8 cellular contexts compared by ENCODE assay signal in the genomic region with DNA sequence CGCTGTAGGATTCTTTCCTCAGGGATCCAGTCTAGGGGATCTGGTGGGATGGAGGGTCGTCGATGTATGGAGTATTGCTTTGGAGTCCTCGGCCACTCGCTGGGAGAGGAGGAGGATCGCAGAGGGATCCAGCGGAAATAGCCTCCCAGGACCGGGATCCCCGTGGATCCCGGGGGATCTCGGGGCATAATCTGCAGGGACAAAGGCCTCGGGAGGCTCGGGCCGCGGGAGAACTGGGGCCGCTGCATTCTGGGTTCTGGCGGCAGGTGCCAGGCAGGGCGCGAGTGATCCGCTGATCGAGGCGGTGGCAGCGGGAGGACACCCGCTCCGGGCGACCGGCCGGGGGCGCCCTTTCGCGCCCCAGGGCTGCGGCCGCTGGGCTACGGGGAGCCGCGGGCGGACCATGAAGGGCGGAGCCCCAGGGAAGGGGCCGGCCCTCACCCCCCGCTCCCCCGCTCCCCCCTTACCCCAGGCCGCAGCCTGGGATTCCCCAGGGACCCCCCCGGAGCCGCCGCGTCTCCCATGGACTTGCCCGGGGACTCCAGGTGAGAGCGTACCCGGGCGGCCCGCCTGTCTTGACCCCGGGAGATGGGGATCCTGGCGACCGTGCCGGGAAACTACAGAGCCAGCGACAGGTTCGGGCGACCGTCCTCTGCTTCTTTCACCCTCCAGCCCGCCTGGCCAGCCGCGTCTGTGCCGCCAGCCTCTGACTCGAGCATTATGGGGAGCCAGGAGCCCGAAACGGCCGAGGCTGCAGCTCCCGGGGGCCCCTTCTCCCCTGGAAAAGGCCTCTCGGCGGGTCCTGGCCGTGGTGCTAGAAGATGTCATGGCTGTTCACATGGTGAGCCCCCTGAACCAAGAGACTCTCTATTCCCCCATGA. TPM values are rescaled to one million over a fixed set of nuclear protein-coding genes. Genes with fewer than 3 reads are reported as not detected.
DNase-seq lines count a peak whose midpoint lies in the region; ATAC-seq and TF ChIP-seq lines count a peak whose summit lies in the region.

No MANE protein-coding gene starts in this region.

- no peak overlapping the region for H4K5ac ChIP-seq in mesendoderm (ENCODE audit: low read length)

- H2BK15ac ChIP-seq in mesendoderm (replicated peaks; ENCODE audit: low read depth): no peak overlapping the region

- H2AK5ac ChIP-seq in mesendoderm (ENCODE audit: low read length): no peak overlapping the region

- no CpG with 5 or more reads among the region's 71 CpGs for WGBS in mesendoderm (ENCODE audit: extremely low coverage, insufficient coverage, low lambda C conversion rate)

- H3K9ac ChIP-seq in mesendoderm (ENCODE audit: low read length): peak overlapping the region; percentile 83

- no peaks in the 10 kb centered on the region for H3K9me3 Mint-ChIP-seq in activated CD8-positive, alpha-beta T cell treated with anti-CD3 and anti-CD28 coated beads, Interleukin-2, amount 10 ng/mL, durations not matched to agents 7 days and 5 days (ENCODE audit: insufficient read depth)

- H3K4me3 Mint-ChIP-seq in activated CD8-positive, alpha-beta T cell treated with anti-CD3 and anti-CD28 coated beads, Interleukin-2, amount 10 ng/mL, durations not matched to agents 7 days and 5 days: peak overlapping the region; percentile 91

- H3K4ac ChIP-seq in mesendoderm (ENCODE audit: low read depth, low read length): peak overlapping the region; percentile 25

- peaks cover 46% of the 10 kb centered on the region for H3K4me1 Mint-ChIP-seq in activated CD8-positive, alpha-beta T cell treated with anti-CD3 and anti-CD28 coated beads, Interleukin-2, amount 10 ng/mL, durations not matched to agents 7 days and 5 days (ENCODE audit: low read depth)

- H3K56ac ChIP-seq in mesendoderm (ENCODE audit: low read length): peak overlapping the region; percentile 88

- TF ChIP-seq CTCF in AG04450 (IDR thresholded peaks at IDR 0.05; ENCODE audit: low read depth, low read length): peak; percentile 56

- H3K27me3 ChIP-seq in AG04450 (ENCODE audit: control insufficient read depth, insufficient read depth, low read length) (no peaks in the 10 kb centered on the region), mesendoderm (ENCODE audit: insufficient read depth, low read length, poor library complexity) (no peaks in the 10 kb centered on the region)
- H3K27me3 ChIP-seq in effector memory CD4-positive, alpha-beta T cell (replicated peaks; ENCODE audit: control insufficient read depth, insufficient read depth, low read length, poor library complexity, severe bottlenecking): no peaks in the 10 kb centered on the region

- H3K27ac ChIP-seq in AG04450 (ENCODE audit: low read depth, low read length) (peak overlapping the region; percentile 89), mesendoderm (ENCODE audit: low read depth, low read length) (peak overlapping the region; percentile 18)
- H3K27ac ChIP-seq in effector memory CD4-positive, alpha-beta T cell (ENCODE audit: insufficient read depth, low read length, poor library complexity, severe bottlenecking): peak overlapping the region; percentile 91

- H2BK120ac ChIP-seq in mesendoderm (ENCODE audit: low read depth, low read length): no peak overlapping the region

- H4K8ac ChIP-seq in mesendoderm (ENCODE audit: low read depth, low read length): peak overlapping the region; percentile 57

- peaks cover 42% of the 10 kb centered on the region for H3K36me3 Mint-ChIP-seq in activated CD8-positive, alpha-beta T cell treated with anti-CD3 and anti-CD28 coated beads, Interleukin-2, amount 10 ng/mL, durations not matched to agents 7 days and 5 days (ENCODE audit: low read depth)

- H3K27ac Mint-ChIP-seq in activated CD8-positive, alpha-beta T cell treated with anti-CD3 and anti-CD28 coated beads, Interleukin-2, amount 10 ng/mL, durations not matched to agents 7 days and 5 days: peak overlapping the region; percentile 95

- H3K4me3 ChIP-seq in AG04450 (ENCODE audit: low read depth, low read length) (peak overlapping the region; percentile 87), mesendoderm (ENCODE audit: low read length) (peak overlapping the region; percentile 61)
- H3K4me3 ChIP-seq in effector memory CD4-positive, alpha-beta T cell (ENCODE audit: insufficient read depth, low read depth, low read length, poor library complexity, severe bottlenecking): peak overlapping the region; percentile 97

- no peak for DNase-seq in AG04450 (ENCODE audit: low read depth, low spot score)
- peak; percentile 85 for DNase-seq in NCI-H69 (lab: John Stamatoyannopoulos, UW)
- DNase-seq in activated CD8-positive, alpha-beta T cell treated with anti-CD3 and anti-CD28 coated beads, Interleukin-2, amount 10 ng/mL, durations not matched to agents 7 days and 5 days: peak; percentile 85
- DNase-seq in effector memory CD4-positive, alpha-beta T cell: peak; percentile 72 to 82 (median 77)
- peak; percentile 62 for DNase-seq in mesendoderm
- peak; percentile 75 for DNase-seq in stimulated activated CD8-positive, alpha-beta memory T cell treated with anti-CD3 and anti-CD28 coated beads, Interleukin-15, amount 100 ng/mL, for 48 hours (ENCODE audit: low read depth in 2 of 2)

- peak overlapping the region; percentile 83 for H3K4me2 ChIP-seq in mesendoderm (ENCODE audit: low read length)

- peaks cover 9% of the 10 kb centered on the region for H3K4me1 ChIP-seq in effector memory CD4-positive, alpha-beta T cell (ENCODE audit: control insufficient read depth, insufficient read depth, low read length, poor library complexity, severe bottlenecking)
- peaks cover 2% of the 10 kb centered on the region for H3K4me1 ChIP-seq in mesendoderm (ENCODE audit: control insufficient read depth, low read depth, low read length)

- CTCF ChIA-PET in AG04450 (lab: Charles Lee): interaction anchor here (0.6 to 1.4 kb wide), 6 partner anchors 42 to 492 kb away, joined by 3 to 8 read pairs (median 4); a partner anchor contains a TSS
- CTCF ChIA-PET in activated CD8-positive, alpha-beta T cell treated with anti-CD3 and anti-CD28 coated beads, Interleukin-2, amount 10 ng/mL, durations not matched to agents 7 days and 5 days (lab: Charles Lee): interaction anchor here (0.7 to 4.5 kb wide), 14 partner anchors 9 to 222 kb away, joined by 3 to 36 read pairs (median 6); a partner anchor contains a TSS

- H3K79me1 ChIP-seq in mesendoderm (ENCODE audit: low read length): no peaks in the 10 kb centered on the region

- H2BK5ac ChIP-seq in mesendoderm (ENCODE audit: low read length): no peak overlapping the region

- H3K79me2 ChIP-seq in mesendoderm (ENCODE audit: control insufficient read depth, insufficient read depth, low read length): no peaks in the 10 kb centered on the region

- H3K9me3 ChIP-seq in AG04450 (ENCODE audit: control insufficient read depth, insufficient read depth, low read length): no peaks in the 10 kb centered on the region; the same call in 1 of the 2 replicates
- H3K9me3 ChIP-seq in effector memory CD4-positive, alpha-beta T cell (ENCODE audit: control insufficient read depth, low read length): no peaks in the 10 kb centered on the region

- peaks cover 39% of the 10 kb centered on the region for H3K36me3 ChIP-seq in effector memory CD4-positive, alpha-beta T cell (ENCODE audit: control insufficient read depth, insufficient read depth, low read length)
- H3K36me3 ChIP-seq in mesendoderm (ENCODE audit: control insufficient read depth, insufficient read depth, low read length): no peaks in the 10 kb centered on the region

- H3K27me3 Mint-ChIP-seq in activated CD8-positive, alpha-beta T cell treated with anti-CD3 and anti-CD28 coated beads, Interleukin-2, amount 10 ng/mL, durations not matched to agents 7 days and 5 days (ENCODE audit: low read depth): no peaks in the 10 kb centered on the region

- ATAC-seq in GM18519 (IDR thresholded peaks at IDR 0.05; ENCODE audit: low FRiP score, unreplicated experiment): peak; percentile 29
- peak; percentile 34 for ATAC-seq in HG03108 (IDR thresholded peaks at IDR 0.05; ENCODE audit: unreplicated experiment)
- ATAC-seq in activated CD8-positive, alpha-beta T cell treated with anti-CD3 and anti-CD28 coated beads, Interleukin-2, amount 10 ng/mL, durations not matched to agents 7 days and 5 days: peak; percentile 67

- H3K23ac ChIP-seq in mesendoderm (ENCODE audit: low read length): no peak overlapping the region

- peak overlapping the region; percentile 45 for H3K18ac ChIP-seq in mesendoderm (ENCODE audit: low read length)

- POLR2A ChIA-PET in AG04450 (lab: Yijun Ruan, JAX): interaction anchor here (0.6 to 2.2 kb wide), 10 partner anchors 8 to 836 kb away, joined by 3 to 18 read pairs (median 5); a partner anchor contains a TSS
- POLR2A ChIA-PET in activated CD8-positive, alpha-beta T cell treated with anti-CD3 and anti-CD28 coated beads, Interleukin-2, amount 10 ng/mL, durations not matched to agents 7 days and 5 days (lab: Charles Lee): interaction anchor here (0.6 to 3.1 kb wide), 10 partner anchors 8 to 118 kb away, joined by 3 to 40 read pairs (median 5); a partner anchor contains a TSS

RNA-seq across cellular contexts. Expression of a gene that starts 0.6 kb away (rescaled TPM):
- 4.9 and 6.9 TPM in 2 replicates for polyA plus RNA-seq in AG04450 (2011; rRNA removed)
- polyA minus RNA-seq in AG04450 (2011; rRNA and poly(A)+ RNA removed): 3.7 and 3.8 TPM in 2 replicates
- total RNA-seq in activated CD8-positive, alpha-beta T cell treated with anti-CD3 and anti-CD28 coated beads, Interleukin-2, amount 10 ng/mL, durations not matched to agents 7 days and 5 days: 10 to 100 TPM; 87.6 to 91.4 TPM
- 11.4 TPM for polyA plus RNA-seq in mesendoderm (2013, experiment 1 of 2)
- 10.6 TPM for polyA plus RNA-seq in mesendoderm (2013, experiment 2 of 2)

RNA-seq across cellular contexts. Expression of a gene that starts 6.9 kb away (rescaled TPM):
- 5.0 and 9.0 TPM in 2 replicates for polyA plus RNA-seq in AG04450 (2011; rRNA removed)
- polyA minus RNA-seq in AG04450 (2011; rRNA and poly(A)+ RNA removed): 13.2 and 18.5 TPM in 2 replicates
- total RNA-seq in activated CD8-positive, alpha-beta T cell treated with anti-CD3 and anti-CD28 coated beads, Interleukin-2, amount 10 ng/mL, durations not matched to agents 7 days and 5 days: 100 to 1,000 TPM in 1 of 2 experiments, 10 to 100 TPM in 1; 85.2 to 100 TPM
- 8.8 TPM for polyA plus RNA-seq in mesendoderm (2013, experiment 1 of 2)
- polyA plus RNA-seq in mesendoderm (2013, experiment 2 of 2): 8.3 TPM

RNA-seq across cellular contexts. Expression of a gene that starts 41.2 kb away (rescaled TPM):
- polyA plus RNA-seq in AG04450 (2011; rRNA removed): 4.0 and 4.2 TPM in 2 replicates
- polyA minus RNA-seq in AG04450 (2011; rRNA and poly(A)+ RNA removed): 5.0 and 8.0 TPM in 2 replicates
- total RNA-seq in activated CD8-positive, alpha-beta T cell treated with anti-CD3 and anti-CD28 coated beads, Interleukin-2, amount 10 ng/mL, durations not matched to agents 7 days and 5 days: 10 to 100 TPM; 12.0 to 13.4 TPM
- 14.7 TPM for polyA plus RNA-seq in mesendoderm (2013, experiment 1 of 2)
- polyA plus RNA-seq in mesendoderm (2013, experiment 2 of 2): 14.9 TPM

RNA-seq across cellular contexts. Expression of a gene that starts 47.6 kb away (rescaled TPM):
- polyA plus RNA-seq in AG04450 (2011; rRNA removed): 3.1 and 5.8 TPM in 2 replicates
- 12.3 and 17.1 TPM in 2 replicates for polyA minus RNA-seq in AG04450 (2011; rRNA and poly(A)+ RNA removed)
- 10 to 100 TPM; 75.2 to 76.0 TPM for total RNA-seq in activated CD8-positive, alpha-beta T cell treated with anti-CD3 and anti-CD28 coated beads, Interleukin-2, amount 10 ng/mL, durations not matched to agents 7 days and 5 days
- polyA plus RNA-seq in mesendoderm (2013, experiment 1 of 2): 29.1 TPM
- polyA plus RNA-seq in mesendoderm (2013, experiment 2 of 2): 25.0 TPM

Comparison
In these comparisons a context has a peak if more than half of its experiments do, and no peak if none do; other contexts are left out.
1. H3K27ac ChIP-seq: peak in every context shown above with its lines; median percentile 91 in effector memory CD4-positive, alpha-beta T cell; 89 in AG04450; 18 in mesendoderm.